Comparison of ENCODE assay signal across 8 cellular contexts in genomic region chr6:109059591-109060021, GRCh38. TPM values are rescaled to one million over a fixed set of nuclear protein-coding genes. Genes with fewer than 3 reads are reported as not detected.
DNase-seq lines count a peak whose midpoint lies in the region; ATAC-seq lines count a peak whose summit lies in the region.

No MANE protein-coding gene starts in this region.

- H3K27me3 Mint-ChIP-seq in activated T-helper 1 cell treated with anti-CD3 and anti-CD28 coated beads, Interleukin-12 subunit alpha, Interleukin-12 subunit beta, Interleukin-2, Interleukin-4 antibody, amounts not matched to agents 30 ng/mL and 10 ng/mL and 1 ng/mL, durations not matched to agents 14 hours and 24 hours and 36 hours (ENCODE audit: insufficient read depth), result peaks cover 9% of the 10 kb centered on the region

- no peaks in the 10 kb centered on the region for H3K9me3 Mint-ChIP-seq in activated T-helper 1 cell treated with anti-CD3 and anti-CD28 coated beads, Interleukin-12 subunit alpha, Interleukin-12 subunit beta, Interleukin-2, Interleukin-4 antibody, amounts not matched to agents 30 ng/mL and 10 ng/mL and 1 ng/mL, durations not matched to agents 14 hours and 24 hours and 36 hours

- no peaks in the 10 kb centered on the region for H3K27me3 ChIP-seq in aorta (ENCODE audit: control insufficient read depth in 1 of 2, insufficient read depth in 2 of 2, low read length in 1 of 2)

- peaks cover 13% of the 10 kb centered on the region for H3K4me1 Mint-ChIP-seq in activated T-helper 1 cell treated with anti-CD3 and anti-CD28 coated beads, Interleukin-12 subunit alpha, Interleukin-12 subunit beta, Interleukin-2, Interleukin-4 antibody, amounts not matched to agents 30 ng/mL and 10 ng/mL and 1 ng/mL, durations not matched to agents 14 hours and 24 hours and 36 hours (ENCODE audit: low read depth)

- peaks cover 6 to 11% of the 10 kb centered on the region in 2 donors for H3K4me1 ChIP-seq in aorta (ENCODE audit: control insufficient read depth in 1 of 2, insufficient read depth in 2 of 2, low read length in 2 of 2)

- DNase-seq in stimulated activated CD4-positive, alpha-beta T cell treated with anti-CD3 and anti-CD28 coated beads, Interleukin-4, amount 100 ng/mL, for 24 hours, result peak; percentile 24
- no peak for DNase-seq in stimulated activated CD4-positive, alpha-beta T cell treated with anti-CD3 and anti-CD28 coated beads, Interleukin-4, amount 100 ng/mL, for 1 hour
- no peak for DNase-seq in activated T-helper 1 cell treated with anti-CD3 and anti-CD28 coated beads, Interleukin-12 subunit alpha, Interleukin-12 subunit beta, Interleukin-2, Interleukin-4 antibody, amounts not matched to agents 30 ng/mL and 10 ng/mL and 1 ng/mL, durations not matched to agents 14 hours and 24 hours and 36 hours (ENCODE audit: low spot score)
- DNase-seq in kidney glomerular epithelial cell (lab: John Stamatoyannopoulos, UW) (peak; percentile 37), aorta (no peak), AG08396 (ENCODE audit: low spot score) (no peak), activated gamma-delta T cell treated with Interleukin-2 at 50 U/mL for 16 hours (no peak), superior temporal gyrus (ENCODE audit: extremely low spot score) (no peak)

- H3K27ac ChIP-seq in aorta (ENCODE audit: low read depth in 1 of 2, low read length in 2 of 2), result no peak overlapping the region

- no peaks in the 10 kb centered on the region for H3K36me3 ChIP-seq in aorta (ENCODE audit: control insufficient read depth in 1 of 2, insufficient read depth in 2 of 2, low read length in 1 of 2)

- intact Hi-C loops in activated T-helper 1 cell treated with anti-CD3 and anti-CD28 coated beads, Interleukin-12 subunit alpha, Interleukin-12 subunit beta, Interleukin-2, Interleukin-4 antibody, amounts not matched to agents 30 ng/mL and 10 ng/mL and 1 ng/mL, durations not matched to agents 14 hours and 24 hours and 36 hours (cut with micrococcal nuclease), result loop anchor here (2.0 to 5.0 kb wide), 3 partner anchors 51 to 502 kb away; no protein-coding TSS in a partner anchor
- intact Hi-C loops in aorta (cut with DNase I), result loop anchor here in 1 of 2 donors (5.0 kb wide), 1 partner anchor 227 kb away; no protein-coding TSS in a partner anchor

- H3K4me3 ChIP-seq in aorta (ENCODE audit: low read length in 2 of 2), result no peak overlapping the region

- H3K27ac Mint-ChIP-seq in activated T-helper 1 cell treated with anti-CD3 and anti-CD28 coated beads, Interleukin-12 subunit alpha, Interleukin-12 subunit beta, Interleukin-2, Interleukin-4 antibody, amounts not matched to agents 30 ng/mL and 10 ng/mL and 1 ng/mL, durations not matched to agents 14 hours and 24 hours and 36 hours, result peak overlapping the region; percentile 72

- WGBS in aorta, 2 donors, result 46 to 55% methylated on average over 4 of the region's 4 CpGs

- H3K4me3 Mint-ChIP-seq in activated T-helper 1 cell treated with anti-CD3 and anti-CD28 coated beads, Interleukin-12 subunit alpha, Interleukin-12 subunit beta, Interleukin-2, Interleukin-4 antibody, amounts not matched to agents 30 ng/mL and 10 ng/mL and 1 ng/mL, durations not matched to agents 14 hours and 24 hours and 36 hours, result no peak overlapping the region

- H3K9me3 ChIP-seq in aorta (ENCODE audit: control insufficient read depth, low read length), result no peaks in the 10 kb centered on the region

- peak; percentile 61 for ATAC-seq in aorta (ENCODE audit: low FRiP score)

- peaks cover 5% of the 10 kb centered on the region for H3K36me3 Mint-ChIP-seq in activated T-helper 1 cell treated with anti-CD3 and anti-CD28 coated beads, Interleukin-12 subunit alpha, Interleukin-12 subunit beta, Interleukin-2, Interleukin-4 antibody, amounts not matched to agents 30 ng/mL and 10 ng/mL and 1 ng/mL, durations not matched to agents 14 hours and 24 hours and 36 hours (ENCODE audit: low read depth)

RNA-seq across cellular contexts. Expression of gene SESN1, which starts 35.0 kb away (rescaled TPM):
- total RNA-seq in activated T-helper 1 cell treated with anti-CD3 and anti-CD28 coated beads, Interleukin-12 subunit alpha, Interleukin-12 subunit beta, Interleukin-2, Interleukin-4 antibody, amounts not matched to agents 30 ng/mL and 10 ng/mL and 1 ng/mL, durations not matched to agents 14 hours and 24 hours and 36 hours, result 13.2 and 13.6 TPM in 2 replicates
- total RNA-seq in aorta, result 10 to 100 TPM; 26.1 to 45.3 TPM
- 10 to 100 TPM; 20.9 to 37.1 TPM for polyA plus RNA-seq in aorta

RNA-seq across cellular contexts. Expression of gene CEP57L1, which starts 35.7 kb away (rescaled TPM):
- 13.5 and 16.3 TPM in 2 replicates for total RNA-seq in activated T-helper 1 cell treated with anti-CD3 and anti-CD28 coated beads, Interleukin-12 subunit alpha, Interleukin-12 subunit beta, Interleukin-2, Interleukin-4 antibody, amounts not matched to agents 30 ng/mL and 10 ng/mL and 1 ng/mL, durations not matched to agents 14 hours and 24 hours and 36 hours
- 10 to 100 TPM; 15.1 to 21.9 TPM for total RNA-seq in aorta
- polyA plus RNA-seq in aorta, result 10 to 100 TPM in 1 of 2 donors, 1 to 10 TPM in 1; 8.5 to 11.8 TPM

Comparison
In these comparisons a context has a peak if more than half of its experiments do, and no peak if none do; other contexts are left out.
1. DNase-seq: peak in stimulated activated CD4-positive, alpha-beta T cell treated with anti-CD3 and anti-CD28 coated beads, Interleukin-4, amount 100 ng/mL, for 24 hours (single experiment) and kidney glomerular epithelial cell (single experiment); none in stimulated activated CD4-positive, alpha-beta T cell treated with anti-CD3 and anti-CD28 coated beads, Interleukin-4, amount 100 ng/mL, for 1 hour (single experiment), activated T-helper 1 cell treated with anti-CD3 and anti-CD28 coated beads, Interleukin-12 subunit alpha, Interleukin-12 subunit beta, Interleukin-2, Interleukin-4 antibody, amounts not matched to agents 30 ng/mL and 10 ng/mL and 1 ng/mL, durations not matched to agents 14 hours and 24 hours and 36 hours (single experiment), aorta (0 of 2), AG08396 (single experiment), activated gamma-delta T cell treated with Interleukin-2 at 50 U/mL for 16 hours (single experiment) and superior temporal gyrus (single experiment).